Comparison of ENCODE assay signal across 12 cellular contexts in genomic region chr4:33071552-33071951, GRCh38.
"Had no signal": no experiment of that assay in that cellular context is flagged by ENCODE, and none has a peak within 500 bp of the region (broad histone marks: within the 10 kb centered on the region; RNA-seq: fewer than 3 reads in every experiment).

No MANE protein-coding gene starts in this region.

- DNase-seq: activated CD4-positive, alpha-beta T cell treated with anti-CD3 and anti-CD28 coated beads, Interleukin-2, amount 50 U/mL, for 1 hour; activated effector memory CD4-positive, alpha-beta T cell treated with Interleukin-2 at 50 U/mL for 16 hours; amygdala; esophagus squamous epithelium; kidney; lower lobe of right lung; naive thymus-derived CD8-positive, alpha-beta T cell; occipital lobe; SIG-M5; stomach had no signal

- H3K4me3 ChIP-seq: esophagus squamous epithelium, gastroesophageal sphincter, lower lobe of right lung, skin epidermis, stomach had no signal
